ENCODE assay signal across 8 cellular contexts in genomic region chr10:77603529-77603927, GRCh38. TPM values are rescaled to one million over a fixed set of nuclear protein-coding genes. Genes with fewer than 3 reads are reported as not detected.
DNase-seq lines count a peak whose midpoint lies in the region; ATAC-seq and TF ChIP-seq lines count a peak whose summit lies in the region.

No MANE protein-coding gene starts in this region.

- intact Hi-C loops in activated B cell treated with CpG ODN at 0.5 μM for 24 hours (cut with micrococcal nuclease): loop anchor here (5.0 kb wide), 1 partner anchor 61 kb away; no protein-coding TSS in a partner anchor

- POLR2A ChIA-PET in activated B cell treated with CpG ODN at 0.5 μM for 24 hours (lab: Charles Lee): no interaction called here

- H3K27ac ChIP-seq in brain microvascular endothelial cell: no peak overlapping the region

- H3K27ac Mint-ChIP-seq in activated B cell treated with CpG ODN at 0.5 μM for 24 hours: peak overlapping the region; percentile 37
- H3K27ac Mint-ChIP-seq in natural killer cell treated with Interleukin-12 subunit alpha and Interleukin-12 subunit beta and Interleukin-15 and Interleukin-18, amount 100 ng/mL, for 72 hours: no peak overlapping the region

- CTCF ChIA-PET in activated B cell treated with CpG ODN at 0.5 μM for 24 hours (lab: Charles Lee): no interaction called here

- DNase-seq in activated B cell treated with CpG ODN at 0.5 μM for 24 hours (no peak), NCI-H1436 treated with DMSO at 0.1 percent for 48 hours (lab: John Stamatoyannopoulos, UW) (no peak), NCI-H1105 treated with DMSO at 0.1 percent for 48 hours (lab: John Stamatoyannopoulos, UW) (no peak), brain microvascular endothelial cell (no peak)
- DNase-seq in natural killer cell treated with Interleukin-12 subunit alpha and Interleukin-12 subunit beta and Interleukin-15 and Interleukin-18, amount 100 ng/mL, for 72 hours (ENCODE audit: low spot score): peak; percentile 18
- DNase-seq in effector CD4-positive, alpha-beta T cell: no peak

- no peaks in the 10 kb centered on the region for H3K27me3 Mint-ChIP-seq in activated B cell treated with CpG ODN at 0.5 μM for 24 hours
- no peaks in the 10 kb centered on the region for H3K27me3 Mint-ChIP-seq in natural killer cell treated with Interleukin-12 subunit alpha and Interleukin-12 subunit beta and Interleukin-15 and Interleukin-18, amount 100 ng/mL, for 72 hours

- in situ Hi-C loops in brain microvascular endothelial cell (cut with HindIII; ENCODE audit: low pct_ligation_motif_present, low sequenced_read_pairs): no loop called here

- H3K36me3 Mint-ChIP-seq in activated B cell treated with CpG ODN at 0.5 μM for 24 hours (ENCODE audit: low read depth): no peaks in the 10 kb centered on the region
- no peaks in the 10 kb centered on the region for H3K36me3 Mint-ChIP-seq in natural killer cell treated with Interleukin-12 subunit alpha and Interleukin-12 subunit beta and Interleukin-15 and Interleukin-18, amount 100 ng/mL, for 72 hours

- ATAC-seq in GM18858 (IDR thresholded peaks at IDR 0.05; ENCODE audit: unreplicated experiment) (peak; percentile 55), HG02938 (IDR thresholded peaks at IDR 0.05; ENCODE audit: unreplicated experiment) (peak; percentile 60), activated B cell treated with CpG ODN at 0.5 μM for 24 hours (ENCODE audit: low read depth) (peak; percentile 45)
- ATAC-seq in natural killer cell treated with Interleukin-12 subunit alpha and Interleukin-12 subunit beta and Interleukin-15 and Interleukin-18, amount 100 ng/mL, for 72 hours: peak in 1 of 2 donors; percentile 38

- H3K4me3 ChIP-seq in brain microvascular endothelial cell (ENCODE audit: low read depth, low read length): no peak overlapping the region

- no peaks in the 10 kb centered on the region for H3K36me3 ChIP-seq in brain microvascular endothelial cell (replicated peaks)

- TF ChIP-seq CTCF in activated B cell treated with CpG ODN at 0.5 μM for 24 hours (IDR thresholded peaks at IDR 0.05) (no peak), brain microvascular endothelial cell (IDR thresholded peaks at IDR 0.05; ENCODE audit: low read depth, low read length, missing control alignments) (no peak)

- peaks cover 22% of the 10 kb centered on the region for H3K4me1 Mint-ChIP-seq in activated B cell treated with CpG ODN at 0.5 μM for 24 hours
- H3K4me1 Mint-ChIP-seq in natural killer cell treated with Interleukin-12 subunit alpha and Interleukin-12 subunit beta and Interleukin-15 and Interleukin-18, amount 100 ng/mL, for 72 hours (ENCODE audit: low read depth in 2 of 2): peaks cover 5 to 8% of the 10 kb centered on the region in 2 donors

- H3K27me3 ChIP-seq in brain microvascular endothelial cell (replicated peaks): no peaks in the 10 kb centered on the region

- H3K4me3 Mint-ChIP-seq in activated B cell treated with CpG ODN at 0.5 μM for 24 hours: peak overlapping the region; percentile 16
- H3K4me3 Mint-ChIP-seq in natural killer cell treated with Interleukin-12 subunit alpha and Interleukin-12 subunit beta and Interleukin-15 and Interleukin-18, amount 100 ng/mL, for 72 hours: no peak overlapping the region

- no peaks in the 10 kb centered on the region for H3K9me3 Mint-ChIP-seq in activated B cell treated with CpG ODN at 0.5 μM for 24 hours
- H3K9me3 Mint-ChIP-seq in natural killer cell treated with Interleukin-12 subunit alpha and Interleukin-12 subunit beta and Interleukin-15 and Interleukin-18, amount 100 ng/mL, for 72 hours: no peaks in the 10 kb centered on the region

RNA-seq across cellular contexts. Expression of gene KCNMA1, which starts 34.1 kb away (rescaled TPM):
- 3.3 and 3.7 TPM in 2 replicates for total RNA-seq in activated B cell treated with CpG ODN at 0.5 μM for 24 hours
- total RNA-seq in natural killer cell treated with Interleukin-12 subunit alpha and Interleukin-12 subunit beta and Interleukin-15 and Interleukin-18, amount 100 ng/mL, for 72 hours: 1 to 10 TPM in 1 of 2 donors, not detected in 1; 2.8 TPM
